In genomic region chr2:32810909-32811495, GRCh38 we compare ENCODE assay signal across 27 cellular contexts.
DNase-seq lines count a peak whose midpoint lies in the region; FAIRE-seq and TF ChIP-seq lines count a peak whose summit lies in the region.
"Had no signal": no experiment of that assay in that cellular context is flagged by ENCODE, and none has a peak within 500 bp of the region (broad histone marks: within the 10 kb centered on the region; RNA-seq: fewer than 3 reads in every experiment).

No MANE protein-coding gene starts in this region.

- TF ChIP-seq CTCF in fibroblast of pulmonary artery (IDR thresholded peaks at IDR 0.05; ENCODE audit: low read length, missing control alignments): no peak

- H3K4me3 ChIP-seq in fibroblast of pulmonary artery (replicated peaks; ENCODE audit: low read depth, low read length) (no peak overlapping the region), trophoblast cell (ENCODE audit: low read depth, low read length) (no peak overlapping the region)
- H3K4me3 ChIP-seq: ascending aorta, GM23338, lung, neural progenitor cell, SJCRH30 had no signal

- no peaks in the 10 kb centered on the region for H3K27me3 ChIP-seq in trophoblast cell (ENCODE audit: insufficient read depth, low read length)
- H3K27me3 ChIP-seq: ascending aorta, neural progenitor cell, SJCRH30 had no signal

- H3K79me2 ChIP-seq in trophoblast cell (ENCODE audit: control insufficient read depth, insufficient read depth, low read length, poor library complexity): no peaks in the 10 kb centered on the region

- H2AFZ ChIP-seq in trophoblast cell (ENCODE audit: insufficient read depth, low read length, poor library complexity): no peak overlapping the region
- H2AFZ ChIP-seq: GM23338, neural progenitor cell had no signal

- no peak overlapping the region for H3K27ac ChIP-seq in trophoblast cell (ENCODE audit: low read depth, low read length)
- H3K27ac ChIP-seq: ascending aorta, neural progenitor cell, SJCRH30 had no signal

- H3K36me3 ChIP-seq in trophoblast cell (ENCODE audit: control insufficient read depth in 1 of 2, insufficient read depth in 2 of 2, low read length in 2 of 2): no peaks in the 10 kb centered on the region
- H3K36me3 ChIP-seq: neural progenitor cell, SJCRH30 had no signal

- H4K91ac ChIP-seq in trophoblast cell (ENCODE audit: low read depth, low read length): no peak overlapping the region

- no peak overlapping the region for H3K23ac ChIP-seq in trophoblast cell (ENCODE audit: low read length)

- DNase-seq in EH (ENCODE audit: low read depth): peak; percentile 25
- peak; percentile 70 for DNase-seq in amniotic epithelial cell (ENCODE audit: low read depth)
- peak; percentile 26 for DNase-seq in fibroblast of pulmonary artery (ENCODE audit: low read depth)
- DNase-seq in trophoblast cell: peak; percentile 26 to 78
- DNase-seq in stimulated activated CD4-positive, alpha-beta T cell treated with anti-CD3 and anti-CD28 coated beads, Interleukin-1b, Interleukin-23, amount 100 ng/mL, for 48 hours: no peak
- no peak for DNase-seq in frontal cortex (ENCODE audit: low spot score in 2 of 2)
- no peak for DNase-seq in activated CD4-positive, alpha-beta T cell treated with anti-CD3 and anti-CD28 coated beads, Interleukin-2, amount 50 U/mL, for 1 hour
- no peak for DNase-seq in cortex of kidney (lab: John Stamatoyannopoulos, UW)
- DNase-seq: activated CD4-positive, alpha-beta T cell treated with anti-CD3 and anti-CD28 coated beads for 1 hour; activated CD8-positive, alpha-beta T cell treated with anti-CD3 and anti-CD28 coated beads, Interleukin-2, amount 10 ng/mL, durations not matched to agents 7 days and 5 days; activated naive CD8-positive, alpha-beta T cell treated with anti-CD3 and anti-CD28 coated beads for 36 hours; activated T-cell treated with anti-CD3 and anti-CD28 coated beads for 4 hours; CD4-positive, alpha-beta memory T cell; EL; NCI-H1105; NCI-H187 treated with DMSO at 0.1 percent for 48 hours; NCI-H526; SJCRH30; stimulated activated naive B cell treated with anti-CD40 and anti-IgM and Interleukin-4, amounts not matched to agents 10 μg/mL and 1 μg/mL and 100 μg/mL, for 72 hours had no signal

- no peak overlapping the region for H3K18ac ChIP-seq in trophoblast cell (ENCODE audit: low read length)

- H4K12ac ChIP-seq in trophoblast cell (ENCODE audit: low read depth, low read length): no peak overlapping the region

- no peak overlapping the region for H3K4me2 ChIP-seq in trophoblast cell (ENCODE audit: low read length)
- H3K4me2 ChIP-seq: GM23338, neural progenitor cell had no signal

- no peaks in the 10 kb centered on the region for H3K9me3 ChIP-seq in trophoblast cell (ENCODE audit: insufficient read depth, low read depth, low read length)
- H3K9me3 ChIP-seq: ascending aorta, SJCRH30 had no signal

- no peak overlapping the region for H2BK120ac ChIP-seq in trophoblast cell (ENCODE audit: insufficient read depth, low read length, poor library complexity)

- no peak overlapping the region for H3K14ac ChIP-seq in trophoblast cell (ENCODE audit: low read length)

- no peak for FAIRE-seq in frontal cortex (lab: Jason Lieb, UNC)
- FAIRE-seq: A204.1, endometrium, RCC 7860, urothelium cell line had no signal

- no peak overlapping the region for H2AK5ac ChIP-seq in trophoblast cell (ENCODE audit: low read length)

- no peaks in the 10 kb centered on the region for H3K4me1 ChIP-seq in trophoblast cell (ENCODE audit: control insufficient read depth in 1 of 2, insufficient read depth in 2 of 2, low read length in 2 of 2)
- H3K4me1 ChIP-seq: ascending aorta, neural progenitor cell, SJCRH30 had no signal

- no peak overlapping the region for H4K8ac ChIP-seq in trophoblast cell (ENCODE audit: low read depth, low read length)

- WGBS in trophoblast cell (ENCODE audit: extremely low coverage, insufficient coverage, insufficient read length): no CpG with 5 or more reads among the region's 4 CpGs

- H3K4ac ChIP-seq in trophoblast cell (ENCODE audit: low read depth, low read length): no peak overlapping the region

- H3K79me1 ChIP-seq in trophoblast cell (ENCODE audit: low read length): no peaks in the 10 kb centered on the region

- H3K9ac ChIP-seq in trophoblast cell (ENCODE audit: low read length): no peak overlapping the region
- H3K9ac ChIP-seq: neural progenitor cell had no signal

- no peak overlapping the region for H2BK12ac ChIP-seq in trophoblast cell (ENCODE audit: low read length)

- no peak overlapping the region for H2BK5ac ChIP-seq in trophoblast cell (ENCODE audit: low read depth, low read length, poor library complexity)

Comparison
In these comparisons a context has a peak if more than half of its experiments do, and no peak if none do; other contexts are left out.
1. DNase-seq: peak in EH (single experiment), amniotic epithelial cell (single experiment), fibroblast of pulmonary artery (single experiment) and trophoblast cell (2 of 2); none in stimulated activated CD4-positive, alpha-beta T cell treated with anti-CD3 and anti-CD28 coated beads, Interleukin-1b, Interleukin-23, amount 100 ng/mL, for 48 hours (single experiment), frontal cortex (0 of 2), activated CD4-positive, alpha-beta T cell treated with anti-CD3 and anti-CD28 coated beads, Interleukin-2, amount 50 U/mL, for 1 hour (single experiment) and cortex of kidney (single experiment).